In the genomic region with DNA sequence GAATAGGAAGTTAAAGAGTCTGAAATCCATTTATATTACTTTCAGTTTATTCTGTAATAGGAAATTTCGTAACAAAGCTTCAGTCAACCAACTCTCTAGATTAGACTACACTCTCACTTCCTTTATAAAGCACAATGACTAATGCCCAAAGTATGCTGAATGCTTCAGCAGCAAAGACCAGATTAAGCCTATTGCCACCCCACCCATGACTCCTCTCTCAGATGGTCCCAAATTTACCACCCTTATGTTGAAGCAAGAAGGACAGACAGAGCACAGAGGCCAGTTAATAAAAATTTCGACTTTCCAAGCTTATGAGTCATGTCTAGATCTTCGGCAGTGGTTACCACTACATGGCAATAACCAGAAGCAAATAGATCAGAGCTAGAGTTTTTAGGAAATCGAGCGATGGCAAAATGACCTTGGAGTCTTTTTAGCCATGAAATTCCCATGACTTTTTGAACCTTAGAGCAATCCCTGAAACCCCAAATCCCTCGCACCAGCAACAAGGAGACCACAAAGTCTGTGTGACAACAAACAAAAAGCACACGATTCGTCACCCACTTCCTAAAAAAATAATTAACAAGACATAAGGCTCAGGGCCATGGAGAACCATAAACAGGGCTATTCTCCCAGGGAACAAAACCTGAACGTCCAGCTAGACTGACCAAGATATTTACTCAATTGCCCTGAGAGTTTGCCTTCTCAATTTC, we compare ENCODE assay signal across 8 cellular contexts.
DNase-seq lines count a peak whose midpoint lies in the region; ATAC-seq and TF ChIP-seq lines count a peak whose summit lies in the region.

No MANE protein-coding gene starts in this region.

- H3K9me3 ChIP-seq in PC-3 (ENCODE audit: low read length) = no peaks in the 10 kb centered on the region
- H3K9me3 ChIP-seq in suprapubic skin = no peaks in the 10 kb centered on the region
- no peaks in the 10 kb centered on the region for H3K9me3 ChIP-seq in Peyer's patch

- no TSS peak for BruUV-seq in PC-3 (replicated peaks; lab: Mats Ljungman, UMichigan)

- H3K79me2 ChIP-seq in PC-3 (ENCODE audit: low read length) = no peaks in the 10 kb centered on the region

- no peak for TF ChIP-seq EP300 in suprapubic skin (IDR thresholded peaks at IDR 0.05)

- H3K27ac ChIP-seq in PC-3 (ENCODE audit: low read length) (peak overlapping the region; percentile 29), foreskin keratinocyte (no peak overlapping the region), suprapubic skin (peak overlapping the region; percentile 8), Peyer's patch (no peak overlapping the region)

- WGBS in suprapubic skin = 65% methylated on average over 9 of the region's 9 CpGs

- TF ChIP-seq CTCF in PC-3 (conservative IDR thresholded peaks at IDR 0.05; ENCODE audit: low read depth, low read length) (no peak), foreskin keratinocyte (conservative IDR thresholded peaks at IDR 0.05) (no peak), suprapubic skin (IDR thresholded peaks at IDR 0.05) (no peak), Peyer's patch (IDR thresholded peaks at IDR 0.05) (no peak)

- peak overlapping the region; percentile 13 for H3K4me3 ChIP-seq in PC-3 (ENCODE audit: low read length)
- no peak overlapping the region for H3K4me3 ChIP-seq in suprapubic skin
- H3K4me3 ChIP-seq in Peyer's patch = no peak overlapping the region

- no peaks in the 10 kb centered on the region for H3K9me2 ChIP-seq in PC-3 (replicated peaks; ENCODE audit: low read length)

- no peaks in the 10 kb centered on the region for H3F3A ChIP-seq in PC-3 (ENCODE audit: low read length, unreplicated experiment)

- H4K20me1 ChIP-seq in PC-3 (ENCODE audit: low read length) = no peaks in the 10 kb centered on the region

- H3K4me1 ChIP-seq in PC-3 (ENCODE audit: insufficient read depth, low read length) (peaks cover 21% of the 10 kb centered on the region), foreskin keratinocyte (no peaks in the 10 kb centered on the region), suprapubic skin (peaks cover 5% of the 10 kb centered on the region), Peyer's patch (no peaks in the 10 kb centered on the region)

- peak; percentile 96 for DNase-seq in PC-3
- DNase-seq in foreskin keratinocyte = peak; percentile 63 to 78
- DNase-seq in suprapubic skin (ENCODE audit: low spot score in 2 of 2) = no peak
- no peak for DNase-seq in Peyer's patch
- no peak for DNase-seq in ecto neural progenitor cell (ENCODE audit: low spot score)
- DNase-seq in DMS 273 (lab: John Stamatoyannopoulos, UW; ENCODE audit: unreplicated experiment) = no peak

- TF ChIP-seq POLR2A in suprapubic skin (IDR thresholded peaks at IDR 0.05) = no peak
- no peak for TF ChIP-seq POLR2A in Peyer's patch (IDR thresholded peaks at IDR 0.05)

- H2AFZ ChIP-seq in PC-3 (ENCODE audit: low read length) = peak overlapping the region; percentile 7; the same call in 1 of the 2 replicates

- POLR2A ChIA-PET in PC-3 (lab: Charles Lee; ENCODE audit: unreplicated experiment) = interaction anchor here (0.5 kb wide), 1 partner anchor 289 kb away, joined by 3 read pairs; no protein-coding TSS in a partner anchor

- CTCF ChIA-PET in PC-3 (lab: Charles Lee) = interaction anchor here (0.9 kb wide), 1 partner anchor 11 kb away, joined by 5 read pairs; no protein-coding TSS in a partner anchor

- no peak overlapping the region for H3K9ac ChIP-seq in PC-3 (ENCODE audit: low read length)

- H3K27me3 ChIP-seq in PC-3 (ENCODE audit: low read length) (no peaks in the 10 kb centered on the region), foreskin keratinocyte (no peaks in the 10 kb centered on the region), suprapubic skin (no peaks in the 10 kb centered on the region), Peyer's patch (no peaks in the 10 kb centered on the region)

- ATAC-seq in GM21619 (IDR thresholded peaks at IDR 0.05; ENCODE audit: unreplicated experiment) (peak; percentile 65), PC-3 (peak; percentile 94), foreskin keratinocyte (peak; percentile 81), HG03571 (IDR thresholded peaks at IDR 0.05; ENCODE audit: unreplicated experiment) (no peak)

- no peaks in the 10 kb centered on the region for H3K36me3 ChIP-seq in PC-3 (ENCODE audit: low read depth, low read length)
- H3K36me3 ChIP-seq in suprapubic skin = no peaks in the 10 kb centered on the region
- no peaks in the 10 kb centered on the region for H3K36me3 ChIP-seq in Peyer's patch

- intact Hi-C loops in PC-3 (cut with micrococcal nuclease) = no loop called here

- peak overlapping the region; percentile 60 for H3K4me2 ChIP-seq in PC-3 (ENCODE audit: low read length)

Comparison
In these comparisons a context has a peak if more than half of its experiments do, and no peak if none do; other contexts are left out.
1. DNase-seq: peak in PC-3 (single experiment) and foreskin keratinocyte (2 of 2); none in suprapubic skin (0 of 2), Peyer's patch (0 of 3), ecto neural progenitor cell (single experiment) and DMS 273 (single experiment).
2. H3K27ac ChIP-seq: peak in PC-3 (single experiment) and suprapubic skin (single experiment); none in foreskin keratinocyte (single experiment) and Peyer's patch (0 of 4).